In genomic region chr10:93566435-93567276, GRCh38 we compare ENCODE assay signal across 7 cellular contexts. TPM values are rescaled to one million over a fixed set of nuclear protein-coding genes. Genes with fewer than 3 reads are reported as not detected.
A peak's percentile ranks its signal among the peaks of the same experiment; 100 is the strongest.
DNase-seq lines count a peak whose midpoint lies in the region; ATAC-seq lines count a peak whose summit lies in the region.

FFAR4 (plus strand) TSS chr10:93566665; CDS start chr10:93566721, 56 bp downstream.

- no peak within 1 kb of the TSS for H3K27ac Mint-ChIP-seq in stimulated activated memory B cell treated with anti-CD40 and anti-IgM and Interleukin-4, amounts not matched to agents 10 μg/mL and 1 μg/mL and 100 μg/mL, for 72 hours
- no peak within 1 kb of the TSS for H3K27ac Mint-ChIP-seq in activated CD8-positive, alpha-beta T cell treated with anti-CD3 and anti-CD28 coated beads, Interleukin-2, amount 10 ng/mL, durations not matched to agents 7 days and 5 days

- H3K4me1 Mint-ChIP-seq in stimulated activated memory B cell treated with anti-CD40 and anti-IgM and Interleukin-4, amounts not matched to agents 10 μg/mL and 1 μg/mL and 100 μg/mL, for 72 hours: peaks cover 9% of the 10 kb centered on the region
- no peaks in the 10 kb centered on the region for H3K4me1 Mint-ChIP-seq in activated CD8-positive, alpha-beta T cell treated with anti-CD3 and anti-CD28 coated beads, Interleukin-2, amount 10 ng/mL, durations not matched to agents 7 days and 5 days (ENCODE audit: low read depth)

- H3K27me3 Mint-ChIP-seq in stimulated activated memory B cell treated with anti-CD40 and anti-IgM and Interleukin-4, amounts not matched to agents 10 μg/mL and 1 μg/mL and 100 μg/mL, for 72 hours: peaks cover 59% of the 10 kb centered on the region
- H3K27me3 Mint-ChIP-seq in activated CD8-positive, alpha-beta T cell treated with anti-CD3 and anti-CD28 coated beads, Interleukin-2, amount 10 ng/mL, durations not matched to agents 7 days and 5 days (ENCODE audit: low read depth): peaks cover 55% of the 10 kb centered on the region

- no peaks in the 10 kb centered on the region for H3K36me3 Mint-ChIP-seq in stimulated activated memory B cell treated with anti-CD40 and anti-IgM and Interleukin-4, amounts not matched to agents 10 μg/mL and 1 μg/mL and 100 μg/mL, for 72 hours
- no peaks in the 10 kb centered on the region for H3K36me3 Mint-ChIP-seq in activated CD8-positive, alpha-beta T cell treated with anti-CD3 and anti-CD28 coated beads, Interleukin-2, amount 10 ng/mL, durations not matched to agents 7 days and 5 days (ENCODE audit: low read depth)

- no peaks in the 10 kb centered on the region for H3K9me3 Mint-ChIP-seq in stimulated activated memory B cell treated with anti-CD40 and anti-IgM and Interleukin-4, amounts not matched to agents 10 μg/mL and 1 μg/mL and 100 μg/mL, for 72 hours
- H3K9me3 Mint-ChIP-seq in activated CD8-positive, alpha-beta T cell treated with anti-CD3 and anti-CD28 coated beads, Interleukin-2, amount 10 ng/mL, durations not matched to agents 7 days and 5 days (ENCODE audit: insufficient read depth): no peaks in the 10 kb centered on the region

- ATAC-seq in stimulated activated memory B cell treated with anti-CD40 and anti-IgM and Interleukin-4, amounts not matched to agents 10 μg/mL and 1 μg/mL and 100 μg/mL, for 72 hours: no peak
- no peak for ATAC-seq in GM18520 (IDR thresholded peaks at IDR 0.05; ENCODE audit: unreplicated experiment)
- ATAC-seq in activated CD8-positive, alpha-beta T cell treated with anti-CD3 and anti-CD28 coated beads, Interleukin-2, amount 10 ng/mL, durations not matched to agents 7 days and 5 days: no peak

- POLR2A ChIA-PET in activated CD8-positive, alpha-beta T cell treated with anti-CD3 and anti-CD28 coated beads, Interleukin-2, amount 10 ng/mL, durations not matched to agents 7 days and 5 days (lab: Charles Lee): no interaction called here

- CTCF ChIA-PET in activated CD8-positive, alpha-beta T cell treated with anti-CD3 and anti-CD28 coated beads, Interleukin-2, amount 10 ng/mL, durations not matched to agents 7 days and 5 days (lab: Charles Lee): no interaction called here

- peak; percentile 25 to 29 for DNase-seq in Kasumi-1 (lab: John Stamatoyannopoulos, UW)
- DNase-seq in astrocyte of the hippocampus (ENCODE audit: low read depth, low spot score): peak; percentile 32
- peak; percentile 71 for DNase-seq in left kidney (ENCODE audit: low read depth, low spot score)
- DNase-seq in activated CD8-positive, alpha-beta T cell treated with anti-CD3 and anti-CD28 coated beads, Interleukin-2, amount 10 ng/mL, durations not matched to agents 7 days and 5 days: no peak
- DNase-seq in NCI-H526 treated with DMSO at 0.1 percent for 48 hours (lab: John Stamatoyannopoulos, UW): no peak

- H3K4me3 Mint-ChIP-seq in stimulated activated memory B cell treated with anti-CD40 and anti-IgM and Interleukin-4, amounts not matched to agents 10 μg/mL and 1 μg/mL and 100 μg/mL, for 72 hours: peak within 1 kb of the TSS; percentile 6
- no peak within 1 kb of the TSS for H3K4me3 Mint-ChIP-seq in activated CD8-positive, alpha-beta T cell treated with anti-CD3 and anti-CD28 coated beads, Interleukin-2, amount 10 ng/mL, durations not matched to agents 7 days and 5 days

RNA-seq across cellular contexts. Expression of gene FFAR4, which starts in this region (rescaled TPM):
- not detected for total RNA-seq in activated CD8-positive, alpha-beta T cell treated with anti-CD3 and anti-CD28 coated beads, Interleukin-2, amount 10 ng/mL, durations not matched to agents 7 days and 5 days

Comparison
In these comparisons a context has a peak if more than half of its experiments do, and no peak if none do; other contexts are left out.
1. DNase-seq: peak in Kasumi-1 (2 of 2), astrocyte of the hippocampus (single experiment) and left kidney (single experiment); none in activated CD8-positive, alpha-beta T cell treated with anti-CD3 and anti-CD28 coated beads, Interleukin-2, amount 10 ng/mL, durations not matched to agents 7 days and 5 days (single experiment) and NCI-H526 treated with DMSO at 0.1 percent for 48 hours (single experiment).